16 cellular contexts compared by ENCODE assay signal in genomic region chr3:45948409-45948808, GRCh38. TPM values are rescaled to one million over a fixed set of nuclear protein-coding genes. Genes with fewer than 3 reads are reported as not detected.
DNase-seq lines count a peak whose midpoint lies in the region; ATAC-seq, FAIRE-seq and TF ChIP-seq lines count a peak whose summit lies in the region.
"Had no signal": no experiment of that assay in that cellular context is flagged by ENCODE, and none has a peak within 500 bp of the region (broad histone marks: within the 10 kb centered on the region; RNA-seq: fewer than 3 reads in every experiment).

No MANE protein-coding gene starts in this region.

- POLR2A ChIA-PET in CD4-positive, alpha-beta T cell (lab: Charles Lee) = no interaction called here

- H3K79me2 ChIP-seq in astrocyte (ENCODE audit: insufficient read depth, low read length) (no peaks in the 10 kb centered on the region), osteoblast (ENCODE audit: insufficient read depth, low read length) (no peaks in the 10 kb centered on the region)

- no peak overlapping the region for H3K4me3 Mint-ChIP-seq in CD4-positive, alpha-beta T cell
- no peak overlapping the region for H3K4me3 Mint-ChIP-seq in astrocyte (ENCODE audit: unreplicated experiment)
- no peak overlapping the region for H3K4me3 Mint-ChIP-seq in stimulated activated memory B cell treated with anti-CD40 and anti-IgM and Interleukin-4, amounts not matched to agents 10 μg/mL and 1 μg/mL and 100 μg/mL, for 72 hours
- H3K4me3 Mint-ChIP-seq: activated naive CD4-positive, alpha-beta T cell treated with anti-CD3 and anti-CD28 coated beads, Interleukin-2, amount 50 U/mL, for 24 hours had no signal

- H3K27ac Mint-ChIP-seq in CD4-positive, alpha-beta T cell = peak overlapping the region; percentile 59
- no peak overlapping the region for H3K27ac Mint-ChIP-seq in astrocyte (ENCODE audit: unreplicated experiment)
- H3K27ac Mint-ChIP-seq in stimulated activated memory B cell treated with anti-CD40 and anti-IgM and Interleukin-4, amounts not matched to agents 10 μg/mL and 1 μg/mL and 100 μg/mL, for 72 hours = no peak overlapping the region
- H3K27ac Mint-ChIP-seq: activated naive CD4-positive, alpha-beta T cell treated with anti-CD3 and anti-CD28 coated beads, Interleukin-2, amount 50 U/mL, for 24 hours had no signal

- no peaks in the 10 kb centered on the region for H3K27me3 Mint-ChIP-seq in CD4-positive, alpha-beta T cell
- no peaks in the 10 kb centered on the region for H3K27me3 Mint-ChIP-seq in astrocyte (ENCODE audit: low read depth, unreplicated experiment)
- no peaks in the 10 kb centered on the region for H3K27me3 Mint-ChIP-seq in stimulated activated memory B cell treated with anti-CD40 and anti-IgM and Interleukin-4, amounts not matched to agents 10 μg/mL and 1 μg/mL and 100 μg/mL, for 72 hours
- H3K27me3 Mint-ChIP-seq: activated naive CD4-positive, alpha-beta T cell treated with anti-CD3 and anti-CD28 coated beads, Interleukin-2, amount 50 U/mL, for 24 hours had no signal

- DNase-seq in CD4-positive, alpha-beta T cell = no peak
- DNase-seq in HFF-Myc (ENCODE audit: extremely low read depth, low read depth) (peak; percentile 85), astrocyte (ENCODE audit: low read depth) (peak; percentile 82), osteoblast (ENCODE audit: insufficient read length, low spot score, missing footprints) (peak; percentile 87), D721Med (ENCODE audit: insufficient read length, low spot score) (no peak), foreskin keratinocyte (no peak)
- DNase-seq: NCI-H1436, NCI-H526 treated with DMSO at 0.1 percent for 48 hours had no signal

- CTCF ChIA-PET in CD4-positive, alpha-beta T cell (lab: Charles Lee) = no interaction called here

- FAIRE-seq in astrocyte (lab: Jason Lieb, UNC) (peak; percentile 71), D721Med (lab: Jason Lieb, UNC) (no peak)
- FAIRE-seq: K562, RCC 7860 had no signal

- ATAC-seq in CD4-positive, alpha-beta T cell (ENCODE audit: poor library complexity) = no peak
- no peak for ATAC-seq in HG02885 (IDR thresholded peaks at IDR 0.05; ENCODE audit: poor library complexity, unreplicated experiment)
- no peak for ATAC-seq in foreskin keratinocyte
- ATAC-seq in stimulated activated memory B cell treated with anti-CD40 and anti-IgM and Interleukin-4, amounts not matched to agents 10 μg/mL and 1 μg/mL and 100 μg/mL, for 72 hours = no peak
- ATAC-seq: K562 had no signal

- H3K4me1 ChIP-seq in astrocyte (ENCODE audit: insufficient read depth, low read length) (no peaks in the 10 kb centered on the region), osteoblast (ENCODE audit: insufficient read depth, low read length) (peaks cover 30% of the 10 kb centered on the region), foreskin keratinocyte (no peaks in the 10 kb centered on the region)

- no peak overlapping the region for H3K4me3 ChIP-seq in HFF-Myc (replicated peaks; ENCODE audit: low read depth, low read length)
- H3K4me3 ChIP-seq in astrocyte (ENCODE audit: insufficient read depth, low read depth, low read length) = no peak overlapping the region
- H3K4me3 ChIP-seq in osteoblast (ENCODE audit: insufficient read depth, low read length) = no peak overlapping the region
- H3K4me3 ChIP-seq: K562 had no signal

- H3K36me3 Mint-ChIP-seq in CD4-positive, alpha-beta T cell (ENCODE audit: low read depth) = peaks cover 88% of the 10 kb centered on the region
- H3K36me3 Mint-ChIP-seq in astrocyte (ENCODE audit: low read depth, unreplicated experiment) = peaks cover 28% of the 10 kb centered on the region
- H3K36me3 Mint-ChIP-seq in stimulated activated memory B cell treated with anti-CD40 and anti-IgM and Interleukin-4, amounts not matched to agents 10 μg/mL and 1 μg/mL and 100 μg/mL, for 72 hours = peaks cover 67% of the 10 kb centered on the region

- no peaks in the 10 kb centered on the region for H3K9me3 ChIP-seq in CD4-positive, alpha-beta T cell (ENCODE audit: control insufficient read depth, low read length)
- H3K9me3 ChIP-seq in astrocyte (ENCODE audit: insufficient read depth, low read depth, low read length) (no peaks in the 10 kb centered on the region), osteoblast (ENCODE audit: low read depth, low read length) (no peaks in the 10 kb centered on the region)

- H3K9ac ChIP-seq in astrocyte (ENCODE audit: low read length) = no peak overlapping the region

- H2AFZ ChIP-seq in astrocyte (ENCODE audit: low read depth, low read length) = no peak overlapping the region
- no peak overlapping the region for H2AFZ ChIP-seq in osteoblast (ENCODE audit: low read length)

- H3K27me3 ChIP-seq in CD4-positive, alpha-beta T cell (ENCODE audit: control insufficient read depth, insufficient read depth, low read length) = no peaks in the 10 kb centered on the region
- H3K27me3 ChIP-seq in astrocyte (ENCODE audit: insufficient read depth, low read length) (no peaks in the 10 kb centered on the region), osteoblast (ENCODE audit: insufficient read depth, low read length) (no peaks in the 10 kb centered on the region), foreskin keratinocyte (no peaks in the 10 kb centered on the region)

- H3K4me2 ChIP-seq in astrocyte (ENCODE audit: low read length) (no peak overlapping the region), osteoblast (ENCODE audit: insufficient read depth, low read length) (peak overlapping the region; percentile 32)

- no peaks in the 10 kb centered on the region for H3K9me3 Mint-ChIP-seq in CD4-positive, alpha-beta T cell
- H3K9me3 Mint-ChIP-seq in astrocyte (ENCODE audit: unreplicated experiment) = peaks cover 3% of the 10 kb centered on the region
- H3K9me3 Mint-ChIP-seq in stimulated activated memory B cell treated with anti-CD40 and anti-IgM and Interleukin-4, amounts not matched to agents 10 μg/mL and 1 μg/mL and 100 μg/mL, for 72 hours = no peaks in the 10 kb centered on the region
- H3K9me3 Mint-ChIP-seq: activated naive CD4-positive, alpha-beta T cell treated with anti-CD3 and anti-CD28 coated beads, Interleukin-2, amount 50 U/mL, for 24 hours had no signal

- H3K4me1 Mint-ChIP-seq in CD4-positive, alpha-beta T cell (ENCODE audit: low read depth) = peaks cover 82% of the 10 kb centered on the region
- peaks cover 2% of the 10 kb centered on the region for H3K4me1 Mint-ChIP-seq in astrocyte (ENCODE audit: low read depth, unreplicated experiment)
- H3K4me1 Mint-ChIP-seq in stimulated activated memory B cell treated with anti-CD40 and anti-IgM and Interleukin-4, amounts not matched to agents 10 μg/mL and 1 μg/mL and 100 μg/mL, for 72 hours = no peaks in the 10 kb centered on the region

- H4K20me1 ChIP-seq in astrocyte (ENCODE audit: insufficient read depth, low read length) (no peaks in the 10 kb centered on the region), osteoblast (ENCODE audit: insufficient read depth, low read length) (peaks cover 26% of the 10 kb centered on the region)

- no peak overlapping the region for H3K27ac ChIP-seq in CD4-positive, alpha-beta T cell (ENCODE audit: low read depth, low read length)
- H3K27ac ChIP-seq in astrocyte (ENCODE audit: low read depth, low read length) (no peak overlapping the region), osteoblast (ENCODE audit: low read depth, low read length) (peak overlapping the region; percentile 1), foreskin keratinocyte (no peak overlapping the region)

- TF ChIP-seq CTCF in CD4-positive, alpha-beta T cell (IDR thresholded peaks at IDR 0.05) = no peak
- TF ChIP-seq CTCF in HFF-Myc (IDR thresholded peaks at IDR 0.05; ENCODE audit: low read depth, low read length, missing control alignments) (no peak), astrocyte (IDR thresholded peaks at IDR 0.05; ENCODE audit: insufficient read depth, low read depth, low read length) (no peak), osteoblast (IDR thresholded peaks at IDR 0.05; ENCODE audit: extremely low read depth, low read depth, low read length) (no peak), D721Med (IDR thresholded peaks at IDR 0.05; ENCODE audit: insufficient read depth, missing control alignments) (no peak), foreskin keratinocyte (conservative IDR thresholded peaks at IDR 0.05) (no peak)

- H3K36me3 ChIP-seq in astrocyte (ENCODE audit: insufficient read depth, low read length) (peaks cover 11% of the 10 kb centered on the region), osteoblast (ENCODE audit: insufficient read depth, low read length) (peaks cover 33% of the 10 kb centered on the region)

- intact Hi-C loops in CD4-positive, alpha-beta T cell (cut with DNase I, micrococcal nuclease) = loop anchor here in 1 of 2 experiments (5.0 kb wide), 1 partner anchor 44 kb away; no protein-coding TSS in a partner anchor

RNA-seq across cellular contexts. Expression of gene CXCR6, which starts 5.1 kb away (rescaled TPM):
- total RNA-seq in CD4-positive, alpha-beta T cell = 1 to 10 TPM; 1.7 to 2.0 TPM
- total RNA-seq in astrocyte = not detected in 2 replicates
- total RNA-seq in osteoblast = not detected in 2 replicates
- total RNA-seq in foreskin keratinocyte = not detected in 2 replicates
- polyA plus RNA-seq in foreskin keratinocyte = not detected in 2 replicates
- total RNA-seq: cerebellum, epithelial cell of proximal tubule, K562, lung microvascular endothelial cell had no signal

RNA-seq across cellular contexts. Expression of gene FYCO1, which starts 47.2 kb away (rescaled TPM):
- total RNA-seq in CD4-positive, alpha-beta T cell = 10 to 100 TPM; 17.4 to 20.1 TPM
- 19.7 and 20.9 TPM in 2 replicates for total RNA-seq in astrocyte
- total RNA-seq in osteoblast = 22.7 and 25.0 TPM in 2 replicates
- 14.1 and 18.7 TPM in 2 replicates for total RNA-seq in foreskin keratinocyte
- polyA plus RNA-seq in foreskin keratinocyte = 4.4 and 6.4 TPM in 2 replicates

Comparison
In these comparisons a context has a peak if more than half of its experiments do, and no peak if none do; other contexts are left out.
1. DNase-seq: peak in HFF-Myc (single experiment), astrocyte (single experiment) and osteoblast (single experiment); none in CD4-positive, alpha-beta T cell (0 of 10), D721Med (single experiment) and foreskin keratinocyte (0 of 2).